In the genomic region with DNA sequence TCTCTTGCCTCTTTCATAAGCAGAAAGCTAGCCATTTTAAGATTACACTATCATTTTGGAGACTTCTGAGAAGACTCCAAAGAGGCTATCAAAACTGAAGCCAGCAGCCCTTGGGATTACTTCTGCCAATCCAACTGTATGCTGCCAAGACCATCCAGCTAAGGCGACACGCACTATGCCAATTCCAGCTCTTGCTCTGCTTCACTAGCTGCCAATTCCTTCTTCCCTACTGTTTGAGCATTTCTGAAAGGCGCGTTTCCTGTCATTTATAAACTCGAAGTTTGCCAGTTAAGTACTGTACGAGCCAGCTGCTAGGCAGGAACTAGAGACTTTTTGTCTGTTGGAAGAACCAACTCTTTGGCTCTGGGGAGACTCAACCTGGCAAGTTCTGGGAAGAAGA, we compare ENCODE assay signal across 17 cellular contexts. TPM values are rescaled to one million over a fixed set of nuclear protein-coding genes. Genes with fewer than 3 reads are reported as not detected.
DNase-seq lines count a peak whose midpoint lies in the region; ATAC-seq and TF ChIP-seq lines count a peak whose summit lies in the region.
"Had no signal": no experiment of that assay in that cellular context is flagged by ENCODE, and none has a peak within 500 bp of the region (broad histone marks: within the 10 kb centered on the region; RNA-seq: fewer than 3 reads in every experiment).

No MANE protein-coding gene starts in this region.

- intact Hi-C loops in head of caudate nucleus (cut with DNase I) = no loop called here

- peaks cover 60% of the 10 kb centered on the region for H3K4me1 Mint-ChIP-seq in HFFc6 (ENCODE audit: low read depth)
- no peaks in the 10 kb centered on the region for H3K4me1 Mint-ChIP-seq in activated naive CD8-positive, alpha-beta T cell treated with anti-CD3 and anti-CD28 coated beads, Interleukin-2, amount 50 U/mL, for 24 hours
- H3K4me1 Mint-ChIP-seq: T-helper 17 cell had no signal

- peak overlapping the region; percentile 94 for H3K27ac Mint-ChIP-seq in HFFc6
- no peak overlapping the region for H3K27ac Mint-ChIP-seq in activated naive CD8-positive, alpha-beta T cell treated with anti-CD3 and anti-CD28 coated beads, Interleukin-2, amount 50 U/mL, for 24 hours
- H3K27ac Mint-ChIP-seq: T-helper 17 cell had no signal

- H3K27me3 ChIP-seq in WERI-Rb-1 (ENCODE audit: insufficient read depth, low read depth, severe bottlenecking) = no peaks in the 10 kb centered on the region
- H3K27me3 ChIP-seq: spleen had no signal

- peaks cover 39% of the 10 kb centered on the region for H3K36me3 Mint-ChIP-seq in HFFc6 (ENCODE audit: low read depth)
- H3K36me3 Mint-ChIP-seq in activated naive CD8-positive, alpha-beta T cell treated with anti-CD3 and anti-CD28 coated beads, Interleukin-2, amount 50 U/mL, for 24 hours (ENCODE audit: low read depth) = no peaks in the 10 kb centered on the region

- peaks cover 58% of the 10 kb centered on the region for H3K36me3 ChIP-seq in WERI-Rb-1
- H3K36me3 ChIP-seq: spleen had no signal

- in situ Hi-C loops in ACHN (cut with HindIII; ENCODE audit: low pct_ligation_motif_present, low pct_unique_long_range_greater_than_20kb, low sequenced_read_pairs) = no loop called here

- TF ChIP-seq CTCF in HFFc6 (IDR thresholded peaks at IDR 0.05) (no peak), WERI-Rb-1 (IDR thresholded peaks at IDR 0.05; ENCODE audit: low read depth, low read length) (no peak)

- no peak overlapping the region for H3K4me3 Mint-ChIP-seq in HFFc6
- H3K4me3 Mint-ChIP-seq in activated naive CD8-positive, alpha-beta T cell treated with anti-CD3 and anti-CD28 coated beads, Interleukin-2, amount 50 U/mL, for 24 hours = no peak overlapping the region
- H3K4me3 Mint-ChIP-seq: T-helper 17 cell had no signal

- ATAC-seq in left lobe of liver = peak; percentile 46
- no peak for ATAC-seq in activated naive CD8-positive, alpha-beta T cell treated with anti-CD3 and anti-CD28 coated beads, Interleukin-2, amount 50 U/mL, for 24 hours
- ATAC-seq: left colon, T-helper 17 cell had no signal

- no peak overlapping the region for H3K4me3 ChIP-seq in WERI-Rb-1 (ENCODE audit: low read depth, low read length)
- H3K4me3 ChIP-seq: spleen had no signal

- H3K9me3 Mint-ChIP-seq in HFFc6 = peaks cover 6% of the 10 kb centered on the region; the same call in 1 of the 2 replicates
- no peaks in the 10 kb centered on the region for H3K9me3 Mint-ChIP-seq in activated naive CD8-positive, alpha-beta T cell treated with anti-CD3 and anti-CD28 coated beads, Interleukin-2, amount 50 U/mL, for 24 hours

- H3K9me3 ChIP-seq in WERI-Rb-1 (ENCODE audit: severe bottlenecking) = no peaks in the 10 kb centered on the region
- H3K9me3 ChIP-seq: spleen had no signal

- DNase-seq in ACHN (peak; percentile 68), HFFc6 (no peak), WERI-Rb-1 (no peak), left lobe of liver (ENCODE audit: low spot score) (no peak), head of caudate nucleus (no peak), amniotic stem cell (lab: John Stamatoyannopoulos, UW) (no peak), NCI-H1694 treated with DMSO at 0.1 percent for 48 hours (lab: John Stamatoyannopoulos, UW) (no peak)
- DNase-seq in activated naive CD8-positive, alpha-beta T cell treated with anti-CD3 and anti-CD28 coated beads, Interleukin-2, amount 50 U/mL, for 24 hours = no peak
- DNase-seq: activated effector memory CD4-positive, alpha-beta T cell treated with Interleukin-2 at 50 U/mL for 16 hours; Karpas-422; left colon; NCI-H187 treated with DMSO at 0.1 percent for 48 hours; NCI-H524 treated with DMSO at 0.1 percent for 48 hours; posterior cingulate gyrus; spleen; stimulated activated naive CD4-positive, alpha-beta T cell treated with Interleukin-2 at 50 U/mL for 16 hours; T-helper 17 cell had no signal

- H3K27me3 Mint-ChIP-seq in HFFc6 (ENCODE audit: insufficient read depth) = no peaks in the 10 kb centered on the region; the same call in 1 of the 2 replicates
- peaks cover 3% of the 10 kb centered on the region for H3K27me3 Mint-ChIP-seq in activated naive CD8-positive, alpha-beta T cell treated with anti-CD3 and anti-CD28 coated beads, Interleukin-2, amount 50 U/mL, for 24 hours

- peak overlapping the region; percentile 21; the same call in 1 of the 2 replicates for H3K27ac ChIP-seq in WERI-Rb-1
- H3K27ac ChIP-seq: spleen had no signal

RNA-seq across cellular contexts. Expression of gene MALSU1, which starts 36.5 kb away (rescaled TPM):
- total RNA-seq in HFFc6 (2021; fragmentation: NEBNext Ultra II Directional; extraction: Animal tissue kit (Norgen Biotek cat#: 25700)) = 10 to 100 TPM; 74.3 to 87.8 (median 79.6) TPM
- 44.4 TPM for total RNA-seq in left lobe of liver
